17 cellular contexts compared by ENCODE assay signal in genomic region chr4:40608628-40609027, GRCh38.
"Had no signal": no experiment of that assay in that cellular context is flagged by ENCODE, and none has a peak within 500 bp of the region (broad histone marks: within the 10 kb centered on the region; RNA-seq: fewer than 3 reads in every experiment).

No MANE protein-coding gene starts in this region.

- H3K4me3 ChIP-seq: breast epithelium, esophagus muscularis mucosa, hepatocyte, sigmoid colon, stomach, thoracic aorta had no signal

- H3K27ac Mint-ChIP-seq: activated CD4-positive, alpha-beta memory T cell treated with anti-CD3 and anti-CD28 coated beads for 36 hours; activated naive CD8-positive, alpha-beta T cell treated with anti-CD3 and anti-CD28 coated beads for 36 hours had no signal

- H3K4me3 Mint-ChIP-seq: activated CD4-positive, alpha-beta memory T cell treated with anti-CD3 and anti-CD28 coated beads for 36 hours; activated naive CD8-positive, alpha-beta T cell treated with anti-CD3 and anti-CD28 coated beads for 36 hours; activated T-cell treated with anti-CD3 and anti-CD28 coated beads, Interleukin-2, amount 50 U/mL, for 4 hours had no signal

- FAIRE-seq: endometrium, TTC549 had no signal

- DNase-seq: activated CD4-positive, alpha-beta memory T cell treated with anti-CD3 and anti-CD28 coated beads for 36 hours; activated CD4-positive, CD25-positive, alpha-beta regulatory T cell treated with anti-CD3 and anti-CD28 coated beads, Interleukin-2, amount 50 U/mL, for 72 hours; activated effector memory CD4-positive, alpha-beta T cell treated with anti-CD3 and anti-CD28 coated beads, Interleukin-2, amount 50 U/mL, for 16 hours; activated naive CD8-positive, alpha-beta T cell treated with anti-CD3 and anti-CD28 coated beads for 36 hours; activated T-cell treated with anti-CD3 and anti-CD28 coated beads, Interleukin-2, amount 50 U/mL, for 4 hours; aorta; mesendoderm; sigmoid colon; stimulated activated CD4-positive, alpha-beta T cell treated with anti-CD3 and anti-CD28 coated beads, Interleukin-4, amount 100 ng/mL, for 24 hours; stomach; T-helper 2 cell had no signal

- H3K36me3 Mint-ChIP-seq: activated CD4-positive, alpha-beta memory T cell treated with anti-CD3 and anti-CD28 coated beads for 36 hours; activated naive CD8-positive, alpha-beta T cell treated with anti-CD3 and anti-CD28 coated beads for 36 hours had no signal

- ATAC-seq: activated T-cell treated with anti-CD3 and anti-CD28 coated beads, Interleukin-2, amount 50 U/mL, for 4 hours had no signal

- H3K9me3 Mint-ChIP-seq: activated CD4-positive, alpha-beta memory T cell treated with anti-CD3 and anti-CD28 coated beads for 36 hours; activated naive CD8-positive, alpha-beta T cell treated with anti-CD3 and anti-CD28 coated beads for 36 hours; activated T-cell treated with anti-CD3 and anti-CD28 coated beads, Interleukin-2, amount 50 U/mL, for 4 hours had no signal
